ENCODE assay signal across 13 cellular contexts in the genomic region with DNA sequence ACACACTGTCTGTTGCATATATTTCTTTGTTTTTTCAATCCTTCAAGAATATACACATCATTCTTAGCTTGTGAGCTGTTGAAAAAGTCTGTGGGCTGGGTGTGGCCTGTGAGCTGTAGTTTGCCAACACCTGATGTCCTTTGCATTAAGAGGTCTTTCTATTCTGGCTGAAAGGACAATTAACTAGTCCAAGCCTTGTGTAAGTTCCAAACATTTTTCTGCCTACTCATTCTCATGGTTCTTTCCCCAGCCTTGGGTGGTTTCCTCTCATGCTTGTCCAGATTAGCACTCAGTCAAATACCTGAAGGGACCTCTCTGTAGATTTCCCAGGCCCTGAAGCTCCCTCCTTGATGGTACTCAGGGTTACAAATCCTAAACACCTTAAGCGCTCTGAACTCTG. TPM values are rescaled to one million over a fixed set of nuclear protein-coding genes. Genes with fewer than 3 reads are reported as not detected.
DNase-seq lines count a peak whose midpoint lies in the region; ATAC-seq and TF ChIP-seq lines count a peak whose summit lies in the region.
"Had no signal": no experiment of that assay in that cellular context is flagged by ENCODE, and none has a peak within 500 bp of the region (broad histone marks: within the 10 kb centered on the region; RNA-seq: fewer than 3 reads in every experiment).

No MANE protein-coding gene starts in this region.

- H3K9ac ChIP-seq in trophoblast cell (ENCODE audit: low read length), result no peak overlapping the region

- H3K4me2 ChIP-seq in trophoblast cell (ENCODE audit: low read length), result no peak overlapping the region

- H2BK12ac ChIP-seq in trophoblast cell (ENCODE audit: low read length), result no peak overlapping the region

- peak overlapping the region; percentile 1 for H3K27ac Mint-ChIP-seq in T-helper 1 cell treated with Interleukin-12 subunit alpha and Interleukin-12 subunit beta and Interleukin-4 antibody, amounts not matched to agents 30 μg/mL and 1 μg/mL, for 36 hours
- H3K27ac Mint-ChIP-seq in WTC11, result no peak overlapping the region

- no peak overlapping the region for H2BK5ac ChIP-seq in trophoblast cell (ENCODE audit: low read depth, low read length, poor library complexity)

- peaks cover 7% of the 10 kb centered on the region for H3K79me1 ChIP-seq in trophoblast cell (ENCODE audit: low read length)

- H3K23ac ChIP-seq in trophoblast cell (ENCODE audit: low read length), result no peak overlapping the region

- H3K18ac ChIP-seq in trophoblast cell (ENCODE audit: low read length), result no peak overlapping the region

- CTCF ChIA-PET in WTC11 (lab: Charles Lee), result no interaction called here

- WGBS in trophoblast cell (ENCODE audit: extremely low coverage, insufficient coverage, insufficient read length), result no CpG with 5 or more reads among the region's 1 CpG

- H3K36me3 ChIP-seq in trophoblast cell (ENCODE audit: control insufficient read depth in 1 of 2, insufficient read depth in 2 of 2, low read length in 2 of 2), result no peaks in the 10 kb centered on the region

- H3K79me2 ChIP-seq in trophoblast cell (ENCODE audit: control insufficient read depth, insufficient read depth, low read length, poor library complexity), result no peaks in the 10 kb centered on the region

- no peak overlapping the region for H2AK5ac ChIP-seq in trophoblast cell (ENCODE audit: low read length)

- no peak overlapping the region for H3K4ac ChIP-seq in trophoblast cell (ENCODE audit: low read depth, low read length)

- no peaks in the 10 kb centered on the region for H3K9me3 ChIP-seq in trophoblast cell (ENCODE audit: insufficient read depth, low read depth, low read length)

- no peak overlapping the region for H4K8ac ChIP-seq in trophoblast cell (ENCODE audit: low read depth, low read length)

- H3K27ac ChIP-seq in trophoblast cell (ENCODE audit: low read depth, low read length), result no peak overlapping the region

- no peak overlapping the region for H4K91ac ChIP-seq in trophoblast cell (ENCODE audit: low read depth, low read length)

- H3K4me1 Mint-ChIP-seq in T-helper 1 cell treated with Interleukin-12 subunit alpha and Interleukin-12 subunit beta and Interleukin-4 antibody, amounts not matched to agents 30 μg/mL and 1 μg/mL, for 36 hours (ENCODE audit: low read depth), result peaks cover 55% of the 10 kb centered on the region
- H3K4me1 Mint-ChIP-seq in WTC11, result no peaks in the 10 kb centered on the region

- peaks cover 5% of the 10 kb centered on the region for H3K9me3 Mint-ChIP-seq in T-helper 1 cell treated with Interleukin-12 subunit alpha and Interleukin-12 subunit beta and Interleukin-4 antibody, amounts not matched to agents 30 μg/mL and 1 μg/mL, for 36 hours
- H3K9me3 Mint-ChIP-seq in WTC11, result no peaks in the 10 kb centered on the region
- H3K9me3 Mint-ChIP-seq: naive thymus-derived CD8-positive, alpha-beta T cell had no signal

- H3K27me3 ChIP-seq in trophoblast cell (ENCODE audit: insufficient read depth, low read length), result no peaks in the 10 kb centered on the region

- TF ChIP-seq CTCF in cardiac fibroblast (IDR thresholded peaks at IDR 0.05; ENCODE audit: low read depth, low read length) (no peak), WTC11 (IDR thresholded peaks at IDR 0.05) (no peak)

- H3K4me1 ChIP-seq in trophoblast cell (ENCODE audit: control insufficient read depth in 1 of 2, insufficient read depth in 2 of 2, low read length in 2 of 2), result peaks cover 9 to 18% of the 10 kb centered on the region in 2 experiments

- H4K12ac ChIP-seq in trophoblast cell (ENCODE audit: low read depth, low read length), result no peak overlapping the region

- H2BK120ac ChIP-seq in trophoblast cell (ENCODE audit: insufficient read depth, low read length, poor library complexity), result no peak overlapping the region

- H2AFZ ChIP-seq in trophoblast cell (ENCODE audit: insufficient read depth, low read length, poor library complexity), result no peak overlapping the region

- no peaks in the 10 kb centered on the region for H3K27me3 Mint-ChIP-seq in T-helper 1 cell treated with Interleukin-12 subunit alpha and Interleukin-12 subunit beta and Interleukin-4 antibody, amounts not matched to agents 30 μg/mL and 1 μg/mL, for 36 hours (ENCODE audit: low read depth)
- no peaks in the 10 kb centered on the region for H3K27me3 Mint-ChIP-seq in WTC11 (ENCODE audit: low read depth)
- H3K27me3 Mint-ChIP-seq: naive thymus-derived CD8-positive, alpha-beta T cell had no signal

- H3K4me3 Mint-ChIP-seq in T-helper 1 cell treated with Interleukin-12 subunit alpha and Interleukin-12 subunit beta and Interleukin-4 antibody, amounts not matched to agents 30 μg/mL and 1 μg/mL, for 36 hours, result no peak overlapping the region
- no peak overlapping the region for H3K4me3 Mint-ChIP-seq in WTC11
- H3K4me3 Mint-ChIP-seq: naive thymus-derived CD8-positive, alpha-beta T cell had no signal

- ATAC-seq in HG02678 (IDR thresholded peaks at IDR 0.05; ENCODE audit: unreplicated experiment), result peak; percentile 24
- no peak for ATAC-seq in WTC11
- ATAC-seq in GM21423 (IDR thresholded peaks at IDR 0.05; ENCODE audit: unreplicated experiment), result no peak
- ATAC-seq: naive thymus-derived CD8-positive, alpha-beta T cell had no signal

- H3K4me3 ChIP-seq in cardiac fibroblast (replicated peaks in 1 of 2; ENCODE audit: low read depth in 2 of 2, low read length in 2 of 2) (no peak overlapping the region), trophoblast cell (ENCODE audit: low read depth, low read length) (no peak overlapping the region)

- peaks cover 9% of the 10 kb centered on the region for H3K36me3 Mint-ChIP-seq in T-helper 1 cell treated with Interleukin-12 subunit alpha and Interleukin-12 subunit beta and Interleukin-4 antibody, amounts not matched to agents 30 μg/mL and 1 μg/mL, for 36 hours (ENCODE audit: low read depth)
- H3K36me3 Mint-ChIP-seq in WTC11, result no peaks in the 10 kb centered on the region
- H3K36me3 Mint-ChIP-seq: naive thymus-derived CD8-positive, alpha-beta T cell had no signal

- POLR2A ChIA-PET in WTC11 (lab: Charles Lee), result no interaction called here

- DNase-seq in T-helper 1 cell (no peak), cardiac fibroblast (ENCODE audit: low read depth in 2 of 2) (peak; percentile 24 to 62), trophoblast cell (peak; percentile 86 to 94), WTC11 (ENCODE audit: low spot score) (no peak), GM19240 (ENCODE audit: insufficient read length, low spot score) (no peak)
- DNase-seq: 8988T; naive thymus-derived CD8-positive, alpha-beta T cell; NCI-H1105; NCI-H526 treated with DMSO at 0.1 percent for 48 hours; stimulated activated CD8-positive, alpha-beta memory T cell treated with anti-CD3 and anti-CD28 coated beads, Interleukin-4, amount 100 ng/mL, for 48 hours had no signal

- no peak overlapping the region for H3K14ac ChIP-seq in trophoblast cell (ENCODE audit: low read length)

TF ChIP-seq in WTC11, 78 proteins besides CTCF, POLR2A, EP300 and RAD21 (continues in another document):
- TF ChIP-seq TCF7 (CRISPR knock-in tag; IDR thresholded peaks at IDR 0.05; ENCODE audit: low read depth) (no peak), NFYB (CRISPR knock-in tag; conservative IDR thresholded peaks at IDR 0.05; ENCODE audit: low read depth) (no peak), JAZF1 (CRISPR knock-in tag; IDR thresholded peaks at IDR 0.05) (no peak), ZNF317 (CRISPR knock-in tag; IDR thresholded peaks at IDR 0.05; ENCODE audit: borderline replicate concordance, low read depth) (no peak), NR2C2 (CRISPR knock-in tag; IDR thresholded peaks at IDR 0.05) (no peak), CREB1 (CRISPR knock-in tag; IDR thresholded peaks at IDR 0.05) (no peak), FOXJ3 (CRISPR knock-in tag; IDR thresholded peaks at IDR 0.05; ENCODE audit: borderline replicate concordance) (no peak)
- TF ChIP-seq, protein P1, sequence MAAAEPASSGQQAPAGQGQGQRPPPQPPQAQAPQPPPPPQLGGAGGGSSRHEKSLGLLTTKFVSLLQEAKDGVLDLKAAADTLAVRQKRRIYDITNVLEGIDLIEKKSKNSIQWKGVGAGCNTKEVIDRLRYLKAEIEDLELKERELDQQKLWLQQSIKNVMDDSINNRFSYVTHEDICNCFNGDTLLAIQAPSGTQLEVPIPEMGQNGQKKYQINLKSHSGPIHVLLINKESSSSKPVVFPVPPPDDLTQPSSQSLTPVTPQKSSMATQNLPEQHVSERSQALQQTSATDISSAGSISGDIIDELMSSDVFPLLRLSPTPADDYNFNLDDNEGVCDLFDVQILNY (CRISPR knock-in tag; IDR thresholded peaks at IDR 0.05), result no peak
- TF ChIP-seq, protein P2, sequence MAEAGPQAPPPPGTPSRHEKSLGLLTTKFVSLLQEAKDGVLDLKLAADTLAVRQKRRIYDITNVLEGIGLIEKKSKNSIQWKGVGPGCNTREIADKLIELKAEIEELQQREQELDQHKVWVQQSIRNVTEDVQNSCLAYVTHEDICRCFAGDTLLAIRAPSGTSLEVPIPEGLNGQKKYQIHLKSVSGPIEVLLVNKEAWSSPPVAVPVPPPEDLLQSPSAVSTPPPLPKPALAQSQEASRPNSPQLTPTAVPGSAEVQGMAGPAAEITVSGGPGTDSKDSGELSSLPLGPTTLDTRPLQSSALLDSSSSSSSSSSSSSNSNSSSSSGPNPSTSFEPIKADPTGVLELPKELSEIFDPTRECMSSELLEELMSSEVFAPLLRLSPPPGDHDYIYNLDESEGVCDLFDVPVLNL (CRISPR knock-in tag; IDR thresholded peaks at IDR 0.05; ENCODE audit: borderline replicate concordance, low read depth), result no peak
- TF ChIP-seq, protein P3, sequence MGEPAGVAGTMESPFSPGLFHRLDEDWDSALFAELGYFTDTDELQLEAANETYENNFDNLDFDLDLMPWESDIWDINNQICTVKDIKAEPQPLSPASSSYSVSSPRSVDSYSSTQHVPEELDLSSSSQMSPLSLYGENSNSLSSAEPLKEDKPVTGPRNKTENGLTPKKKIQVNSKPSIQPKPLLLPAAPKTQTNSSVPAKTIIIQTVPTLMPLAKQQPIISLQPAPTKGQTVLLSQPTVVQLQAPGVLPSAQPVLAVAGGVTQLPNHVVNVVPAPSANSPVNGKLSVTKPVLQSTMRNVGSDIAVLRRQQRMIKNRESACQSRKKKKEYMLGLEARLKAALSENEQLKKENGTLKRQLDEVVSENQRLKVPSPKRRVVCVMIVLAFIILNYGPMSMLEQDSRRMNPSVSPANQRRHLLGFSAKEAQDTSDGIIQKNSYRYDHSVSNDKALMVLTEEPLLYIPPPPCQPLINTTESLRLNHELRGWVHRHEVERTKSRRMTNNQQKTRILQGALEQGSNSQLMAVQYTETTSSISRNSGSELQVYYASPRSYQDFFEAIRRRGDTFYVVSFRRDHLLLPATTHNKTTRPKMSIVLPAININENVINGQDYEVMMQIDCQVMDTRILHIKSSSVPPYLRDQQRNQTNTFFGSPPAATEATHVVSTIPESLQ (CRISPR knock-in tag; IDR thresholded peaks at IDR 0.05), result no peak
- TF ChIP-seq, protein P4, sequence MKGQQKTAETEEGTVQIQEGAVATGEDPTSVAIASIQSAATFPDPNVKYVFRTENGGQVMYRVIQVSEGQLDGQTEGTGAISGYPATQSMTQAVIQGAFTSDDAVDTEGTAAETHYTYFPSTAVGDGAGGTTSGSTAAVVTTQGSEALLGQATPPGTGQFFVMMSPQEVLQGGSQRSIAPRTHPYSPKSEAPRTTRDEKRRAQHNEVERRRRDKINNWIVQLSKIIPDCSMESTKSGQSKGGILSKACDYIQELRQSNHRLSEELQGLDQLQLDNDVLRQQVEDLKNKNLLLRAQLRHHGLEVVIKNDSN (CRISPR knock-in tag; IDR thresholded peaks at IDR 0.05), result no peak

RNA-seq across cellular contexts. Expression of a gene that starts 57.8 kb away (rescaled TPM):
- polyA plus RNA-seq in trophoblast cell (2013), result 101 and 113 TPM in 2 replicates
- 5.2 to 6.3 TPM (median 5.8 TPM) in 3 replicates for total RNA-seq in WTC11 (2021)

Comparison
In these comparisons a context has a peak if more than half of its experiments do, and no peak if none do; other contexts are left out.
1. DNase-seq: peak in cardiac fibroblast (2 of 2) and trophoblast cell (2 of 2); none in T-helper 1 cell (0 of 5), WTC11 (single experiment) and GM19240 (single experiment).